ENCODE assay signal across 9 cellular contexts in genomic region chr2:47771211-47771610, GRCh38. TPM values are rescaled to one million over a fixed set of nuclear protein-coding genes. Genes with fewer than 3 reads are reported as not detected.
A peak's percentile ranks its signal among the peaks of the same experiment; 100 is the strongest.
DNase-seq lines count a peak whose midpoint lies in the region; ATAC-seq, FAIRE-seq and TF ChIP-seq lines count a peak whose summit lies in the region.
"Had no signal": no experiment of that assay in that cellular context is flagged by ENCODE, and none has a peak within 500 bp of the region (broad histone marks: within the 10 kb centered on the region; RNA-seq: fewer than 3 reads in every experiment).

No MANE protein-coding gene starts in this region.

- peak; percentile 47 for FAIRE-seq in GM19239 (lab: Jason Lieb, UNC)

- TF ChIP-seq CTCF in RWPE2 (IDR thresholded peaks at IDR 0.05; ENCODE audit: poor library complexity, severe bottlenecking) (no peak), colonic mucosa (IDR thresholded peaks at IDR 0.05) (no peak)

- DNase-seq in 8988T = peak; percentile 31
- no peak for DNase-seq in GM19239 (ENCODE audit: insufficient read length, low spot score)
- peak; percentile 77 for DNase-seq in RWPE2 (ENCODE audit: low spot score)
- DNase-seq in foreskin melanocyte = peak; percentile 93
- no peak for DNase-seq in NCI-H510A (lab: John Stamatoyannopoulos, UW)
- DNase-seq in colonic mucosa = no peak

- H3K4me3 ChIP-seq in RWPE2 (ENCODE audit: severe bottlenecking) = no peak overlapping the region
- no peak overlapping the region for H3K4me3 ChIP-seq in colonic mucosa

- no peaks in the 10 kb centered on the region for H3K27me3 ChIP-seq in RWPE2 (ENCODE audit: insufficient read depth, poor library complexity, severe bottlenecking)
- no peaks in the 10 kb centered on the region for H3K27me3 ChIP-seq in colonic mucosa

- H3K9ac ChIP-seq in colonic mucosa (ENCODE audit: low read depth in 2 of 2, low read length in 2 of 2) = no peak overlapping the region

- peaks cover 2% of the 10 kb centered on the region for H3K4me1 ChIP-seq in RWPE2 (ENCODE audit: insufficient read depth, poor library complexity, severe bottlenecking)
- H3K4me1 ChIP-seq in colonic mucosa = no peaks in the 10 kb centered on the region

- ATAC-seq in RWPE2 (ENCODE audit: low read depth) = peak; percentile 96
- ATAC-seq in GM21526 (IDR thresholded peaks at IDR 0.05; ENCODE audit: low FRiP score, unreplicated experiment) = no peak
- ATAC-seq in HG03097 (IDR thresholded peaks at IDR 0.05; ENCODE audit: low FRiP score, unreplicated experiment) = no peak

- intact Hi-C loops in colonic mucosa (cut with DNase I) = no loop called here

- H3K9me3 ChIP-seq in RWPE2 (ENCODE audit: severe bottlenecking) (no peaks in the 10 kb centered on the region), colonic mucosa (no peaks in the 10 kb centered on the region)

- H3K36me3 ChIP-seq in RWPE2 (ENCODE audit: low read depth) (no peaks in the 10 kb centered on the region), colonic mucosa (no peaks in the 10 kb centered on the region)

- peak overlapping the region; percentile 35 for H3K27ac ChIP-seq in RWPE2 (ENCODE audit: poor library complexity, severe bottlenecking)
- no peak overlapping the region for H3K27ac ChIP-seq in colonic mucosa
- H3K27ac ChIP-seq: HL-60 had no signal

RNA-seq across cellular contexts. Expression of gene MSH6, which starts 11.7 kb away (rescaled TPM):
- total RNA-seq in colonic mucosa = 10 to 100 TPM; 25.7 to 67.4 TPM

Comparison
In these comparisons a context has a peak if more than half of its experiments do, and no peak if none do; other contexts are left out.
1. DNase-seq: peak in 8988T (single experiment), RWPE2 (single experiment) and foreskin melanocyte (single experiment); none in GM19239 (single experiment), NCI-H510A (single experiment) and colonic mucosa (single experiment).